16 cellular contexts compared by ENCODE assay signal in genomic region chr3:172591171-172591605, GRCh38.
DNase-seq lines count a peak whose midpoint lies in the region; ATAC-seq and TF ChIP-seq lines count a peak whose summit lies in the region.
"Had no signal": no experiment of that assay in that cellular context is flagged by ENCODE, and none has a peak within 500 bp of the region (broad histone marks: within the 10 kb centered on the region; RNA-seq: fewer than 3 reads in every experiment).

No MANE protein-coding gene starts in this region.

- no peak for ATAC-seq in activated CD4-positive, alpha-beta T cell treated with anti-CD3 and anti-CD28 coated beads for 36 hours
- ATAC-seq in T-cell (replicated peaks in 1 of 4) (no peak), GM18517 (IDR thresholded peaks at IDR 0.05; ENCODE audit: unreplicated experiment) (no peak)
- ATAC-seq: Right ventricle myocardium inferior had no signal

- H3K4me2 ChIP-seq in parathyroid adenoma (ENCODE audit: low read length) = no peak overlapping the region

- H3K27me3 Mint-ChIP-seq in activated CD4-positive, alpha-beta T cell treated with anti-CD3 and anti-CD28 coated beads for 36 hours = peaks cover 6% of the 10 kb centered on the region
- no peaks in the 10 kb centered on the region for H3K27me3 Mint-ChIP-seq in T-cell

- H3K27ac ChIP-seq in parathyroid adenoma = peak overlapping the region; percentile 39
- H3K27ac ChIP-seq in tibial artery = no peak overlapping the region
- H3K27ac ChIP-seq: adrenal gland, GM23248 had no signal

- H3K36me3 ChIP-seq in parathyroid adenoma (ENCODE audit: control insufficient read depth, insufficient read depth, low read length) = no peaks in the 10 kb centered on the region
- no peaks in the 10 kb centered on the region for H3K36me3 ChIP-seq in tibial artery
- H3K36me3 ChIP-seq: adrenal gland had no signal

- peaks cover 17% of the 10 kb centered on the region for H3K4me1 ChIP-seq in parathyroid adenoma
- H3K4me1 ChIP-seq in tibial artery = peaks cover 0 to 13% (median 5%) of the 10 kb centered on the region in 4 donors

- no peaks in the 10 kb centered on the region for H3K9me3 ChIP-seq in parathyroid adenoma (ENCODE audit: control insufficient read depth, low read length)
- H3K9me3 ChIP-seq in tibial artery = no peaks in the 10 kb centered on the region
- H3K9me3 ChIP-seq: adrenal gland had no signal

- H3K79me2 ChIP-seq in parathyroid adenoma = no peaks in the 10 kb centered on the region

- CTCF ChIA-PET in activated CD4-positive, alpha-beta T cell treated with anti-CD3 and anti-CD28 coated beads for 36 hours (lab: Charles Lee) = interaction anchor here (0.8 to 2.1 kb wide), 2 partner anchors 34 to 123 kb away, joined by 3 to 7 read pairs; no protein-coding TSS in a partner anchor
- CTCF ChIA-PET in T-cell (lab: Charles Lee) = interaction anchor here (0.6 to 1.1 kb wide), 2 partner anchors 68 to 101 kb away, joined by 3 to 6 read pairs; partner anchors contain the start of gene TNFSF10 (in 1 of the 2)

- peak overlapping the region; percentile 84 for H3K27ac Mint-ChIP-seq in activated CD4-positive, alpha-beta T cell treated with anti-CD3 and anti-CD28 coated beads for 36 hours
- H3K27ac Mint-ChIP-seq in T-cell = peak overlapping the region; percentile 69 to 76
- H3K27ac Mint-ChIP-seq: nephron progenitor cell had no signal

- POLR2A ChIA-PET in activated CD4-positive, alpha-beta T cell treated with anti-CD3 and anti-CD28 coated beads for 36 hours (lab: Charles Lee) = interaction anchor here (0.6 to 0.9 kb wide), 2 partner anchors 21 to 61 kb away, joined by 3 to 6 read pairs; no protein-coding TSS in a partner anchor
- POLR2A ChIA-PET in T-cell (lab: Charles Lee) = no interaction called here

- TF ChIP-seq CTCF in parathyroid adenoma (IDR thresholded peaks at IDR 0.05) (no peak), tibial artery (IDR thresholded peaks at IDR 0.05) (no peak)

- H3K9me3 Mint-ChIP-seq in activated CD4-positive, alpha-beta T cell treated with anti-CD3 and anti-CD28 coated beads for 36 hours (ENCODE audit: low read depth) = peaks cover 16% of the 10 kb centered on the region
- peaks cover 2 to 14% (median 4%) of the 10 kb centered on the region in 3 donors for H3K9me3 Mint-ChIP-seq in T-cell

- intact Hi-C loops in activated CD4-positive, alpha-beta T cell treated with anti-CD3 and anti-CD28 coated beads for 36 hours (cut with DNase I, micrococcal nuclease) = loop anchor here (5.0 kb wide), 3 partner anchors 39 to 161 kb away; partner anchors contain the start of gene ECT2 (in 1 of the 2)
- intact Hi-C loops in tibial artery (cut with DNase I; ENCODE audit: low total_unique reads) = no loop called here

- no peak overlapping the region for H3K9ac ChIP-seq in parathyroid adenoma
- H3K9ac ChIP-seq: GM23248 had no signal

- H3K4me1 Mint-ChIP-seq in activated CD4-positive, alpha-beta T cell treated with anti-CD3 and anti-CD28 coated beads for 36 hours = peaks cover 73% of the 10 kb centered on the region
- peaks cover 71 to 84% (median 78%) of the 10 kb centered on the region in 3 donors for H3K4me1 Mint-ChIP-seq in T-cell
- H3K4me1 Mint-ChIP-seq: nephron progenitor cell had no signal

- H3K4me3 Mint-ChIP-seq in activated CD4-positive, alpha-beta T cell treated with anti-CD3 and anti-CD28 coated beads for 36 hours = no peak overlapping the region
- peak overlapping the region in 1 of 3 donors; percentile 62 for H3K4me3 Mint-ChIP-seq in T-cell
- H3K4me3 Mint-ChIP-seq: nephron progenitor cell had no signal

- no peak overlapping the region for H3K4me3 ChIP-seq in parathyroid adenoma (ENCODE audit: low read depth, low read length)
- no peak overlapping the region for H3K4me3 ChIP-seq in tibial artery
- H3K4me3 ChIP-seq: adrenal gland, GM23248 had no signal

- peak overlapping the region; percentile 19 for H2AFZ ChIP-seq in parathyroid adenoma
- H2AFZ ChIP-seq: GM23248 had no signal

- H3K27me3 ChIP-seq in parathyroid adenoma (ENCODE audit: control insufficient read depth, insufficient read depth, low read length) (no peaks in the 10 kb centered on the region), tibial artery (no peaks in the 10 kb centered on the region)
- H3K27me3 ChIP-seq: adrenal gland had no signal

- DNase-seq in activated CD4-positive, alpha-beta T cell treated with anti-CD3 and anti-CD28 coated beads for 36 hours = no peak
- DNase-seq in activated CD4-positive, alpha-beta T cell treated with anti-CD3 and anti-CD28 coated beads, Interleukin-2, amount 50 U/mL, for 4 hours = no peak
- DNase-seq in T-cell (no peak), amniotic epithelial cell (ENCODE audit: low read depth) (peak; percentile 62), tibial artery (no peak), NCI-H345 treated with DMSO at 0.1 percent for 48 hours (lab: John Stamatoyannopoulos, UW; ENCODE audit: unreplicated experiment) (no peak)
- DNase-seq: 8988T, adrenal gland, EL, GM23248, NCI-H146, NCI-H2227 treated with DMSO at 0.1 percent for 48 hours, nephron progenitor cell had no signal

- H3K36me3 Mint-ChIP-seq in activated CD4-positive, alpha-beta T cell treated with anti-CD3 and anti-CD28 coated beads for 36 hours (ENCODE audit: low read depth) = peaks cover 22% of the 10 kb centered on the region
- peaks cover 6% of the 10 kb centered on the region for H3K36me3 Mint-ChIP-seq in T-cell
